9 cellular contexts compared by ENCODE assay signal in genomic region chr19:10010247-10010691, GRCh38. TPM values are rescaled to one million over a fixed set of nuclear protein-coding genes. Genes with fewer than 3 reads are reported as not detected.
DNase-seq lines count a peak whose midpoint lies in the region; ATAC-seq and TF ChIP-seq lines count a peak whose summit lies in the region.
"Had no signal": no experiment of that assay in that cellular context is flagged by ENCODE, and none has a peak within 500 bp of the region (broad histone marks: within the 10 kb centered on the region; RNA-seq: fewer than 3 reads in every experiment).

Gene COL5A3 (minus strand): TSS chr19:10010504. CDS start chr19:10010385, 119 bp downstream.

- H2AFZ ChIP-seq in neural cell (ENCODE audit: low read depth, low read length): no peak within 1 kb of the TSS

- peak within 1 kb of the TSS; percentile 91 for H3K27ac ChIP-seq in AG04450 (ENCODE audit: low read depth, low read length)
- H3K27ac ChIP-seq in Panc1 (ENCODE audit: low read length): no peak within 1 kb of the TSS
- no peak within 1 kb of the TSS for H3K27ac ChIP-seq in neural cell (ENCODE audit: low read length)

- H3K4me3 ChIP-seq in AG04450 (ENCODE audit: low read depth, low read length) (peak within 1 kb of the TSS; percentile 57), Panc1 (ENCODE audit: low read depth in 2 of 2, low read length in 2 of 2) (peak within 1 kb of the TSS; percentile 8 to 13; a peak in 2 of 4 replicates), neural cell (ENCODE audit: low read length) (peak within 1 kb of the TSS; percentile 47)

- H3K9me3 ChIP-seq in AG04450 (ENCODE audit: control insufficient read depth, insufficient read depth, low read length) (no peaks in the 10 kb centered on the region), Panc1 (ENCODE audit: control insufficient read depth, insufficient read depth, low read depth, low read length) (no peaks in the 10 kb centered on the region), neural cell (ENCODE audit: low read length) (no peaks in the 10 kb centered on the region)

- H3K9me2 ChIP-seq in neural cell (ENCODE audit: insufficient read depth, low read length): no peaks in the 10 kb centered on the region

- in situ Hi-C loops in Panc1 (cut with HindIII; ENCODE audit: low pct_unique_long_range_greater_than_20kb, low sequenced_read_pairs): no loop called here

- H3F3A ChIP-seq in neural cell (ENCODE audit: insufficient read depth, low read length, poor library complexity, severe bottlenecking): no peaks in the 10 kb centered on the region

- TF ChIP-seq EP300 in neural cell (conservative IDR thresholded peaks at IDR 0.05; ENCODE audit: poor library complexity, severe bottlenecking): no peak

- no peaks in the 10 kb centered on the region for H3K79me2 ChIP-seq in neural cell (replicated peaks; ENCODE audit: insufficient read depth, low read length)

- intact Hi-C loops in Panc1 (cut with micrococcal nuclease; ENCODE audit: unreplicated experiment): no loop called here

- no peaks in the 10 kb centered on the region for H4K20me1 ChIP-seq in neural cell (ENCODE audit: insufficient read depth)

- no peak for TF ChIP-seq RAD21 in neural cell (conservative IDR thresholded peaks at IDR 0.05)

- no peak within 1 kb of the TSS for H3K9ac ChIP-seq in neural cell (ENCODE audit: low read length)

- no peak for DNase-seq in AG04450 (ENCODE audit: low read depth, low spot score)
- DNase-seq in Panc1 (ENCODE audit: low read depth, low spot score): no peak
- DNase-seq in fibroblast of peridontal ligament (ENCODE audit: extremely low read depth): peak; percentile 64
- DNase-seq in NCI-H1694 (lab: John Stamatoyannopoulos, UW): no peak
- no peak for DNase-seq in DMS153 (lab: John Stamatoyannopoulos, UW)
- DNase-seq: NCI-H510A had no signal

- H3K4me2 ChIP-seq in neural cell (ENCODE audit: low read length): no peak within 1 kb of the TSS

- ATAC-seq in Panc1 (peak; percentile 68), GM18907 (IDR thresholded peaks at IDR 0.05; ENCODE audit: unreplicated experiment) (no peak), GM21515 (IDR thresholded peaks at IDR 0.05; ENCODE audit: unreplicated experiment) (no peak)

- POLR2A ChIA-PET in AG04450 (lab: Yijun Ruan, JAX): interaction anchor here (0.9 kb wide), 1 partner anchor 17 kb away, joined by 3 read pairs; no protein-coding TSS in a partner anchor
- POLR2A ChIA-PET in Panc1 (lab: Charles Lee): no interaction called here

- H3K36me3 ChIP-seq in Panc1 (ENCODE audit: control insufficient read depth, insufficient read depth, low read length): no peaks in the 10 kb centered on the region
- H3K36me3 ChIP-seq in neural cell (ENCODE audit: insufficient read depth, low read length): no peaks in the 10 kb centered on the region

- TF ChIP-seq CTCF in AG04450 (IDR thresholded peaks at IDR 0.05; ENCODE audit: low read depth, low read length) (no peak), Panc1 (IDR thresholded peaks at IDR 0.05) (no peak), neural cell (IDR thresholded peaks at IDR 0.05; ENCODE audit: poor library complexity, severe bottlenecking) (no peak)

- CTCF ChIA-PET in AG04450 (lab: Charles Lee): interaction anchor here (0.6 to 3.2 kb wide), 2 partner anchors 10 to 32 kb away, joined by 3 to 33 read pairs; no protein-coding TSS in a partner anchor
- CTCF ChIA-PET in Panc1 (lab: Charles Lee): interaction anchor here (0.6 to 0.7 kb wide), 2 partner anchors 10 to 80 kb away, joined by 5 to 9 read pairs; no protein-coding TSS in a partner anchor

- BruUV-seq in Panc1 (replicated peaks; lab: Mats Ljungman, UMichigan): no TSS peak

- H3K27me3 ChIP-seq in AG04450 (ENCODE audit: control insufficient read depth, insufficient read depth, low read length) (no peaks in the 10 kb centered on the region), Panc1 (ENCODE audit: control insufficient read depth, insufficient read depth, low read length) (peaks cover 6% of the 10 kb centered on the region; the same call in 1 of the 2 replicates), neural cell (ENCODE audit: insufficient read depth, low read depth, low read length) (peaks cover 54% of the 10 kb centered on the region)

- H3K4me1 ChIP-seq in Panc1 (ENCODE audit: control insufficient read depth, insufficient read depth, low read length): no peaks in the 10 kb centered on the region

TF ChIP-seq in neural cell, 6 proteins besides CTCF, POLR2A, EP300 and RAD21:
- TF ChIP-seq POLR2AphosphoS5 (IDR thresholded peaks at IDR 0.05) (no peak), REST (IDR thresholded peaks at IDR 0.05; ENCODE audit: borderline replicate concordance) (no peak), SMC3 (conservative IDR thresholded peaks at IDR 0.05; ENCODE audit: poor library complexity) (no peak), MXI1 (conservative IDR thresholded peaks at IDR 0.05; ENCODE audit: poor library complexity, severe bottlenecking) (no peak), EZH2 (IDR thresholded peaks at IDR 0.05; ENCODE audit: borderline replicate concordance, insufficient read depth, low read length, poor library complexity, severe bottlenecking) (no peak), TAF1 (IDR thresholded peaks at IDR 0.05; ENCODE audit: low read depth) (no peak)

RNA-seq across cellular contexts. Expression of gene COL5A3, which starts in this region (rescaled TPM):
- polyA plus RNA-seq in AG04450 (2011; rRNA removed) (1.6 TPM in 2 replicates), neural cell (0.11 TPM in 1 of 2 replicates, not detected in the other)
- polyA minus RNA-seq in AG04450 (2011; rRNA and poly(A)+ RNA removed): 1.5 and 2.1 TPM in 2 replicates
- 0.18 TPM for total RNA-seq in Panc1 (2021; ENCODE audit: unreplicated experiment)
- polyA plus RNA-seq in Panc1 (2012; ENCODE audit: insufficient read length): 0.10 TPM
- polyA minus RNA-seq in neural cell: 0.12 TPM in 1 of 2 replicates, not detected in the other

Comparison
In these comparisons a context has a peak if more than half of its experiments do, and no peak if none do; other contexts are left out.
1. Peak in ATAC-seq and H3K4me3 ChIP-seq in Panc1; RNA of the gene not detected or under 1 TPM.